Comparison of ENCODE assay signal across 9 cellular contexts in the genomic region with DNA sequence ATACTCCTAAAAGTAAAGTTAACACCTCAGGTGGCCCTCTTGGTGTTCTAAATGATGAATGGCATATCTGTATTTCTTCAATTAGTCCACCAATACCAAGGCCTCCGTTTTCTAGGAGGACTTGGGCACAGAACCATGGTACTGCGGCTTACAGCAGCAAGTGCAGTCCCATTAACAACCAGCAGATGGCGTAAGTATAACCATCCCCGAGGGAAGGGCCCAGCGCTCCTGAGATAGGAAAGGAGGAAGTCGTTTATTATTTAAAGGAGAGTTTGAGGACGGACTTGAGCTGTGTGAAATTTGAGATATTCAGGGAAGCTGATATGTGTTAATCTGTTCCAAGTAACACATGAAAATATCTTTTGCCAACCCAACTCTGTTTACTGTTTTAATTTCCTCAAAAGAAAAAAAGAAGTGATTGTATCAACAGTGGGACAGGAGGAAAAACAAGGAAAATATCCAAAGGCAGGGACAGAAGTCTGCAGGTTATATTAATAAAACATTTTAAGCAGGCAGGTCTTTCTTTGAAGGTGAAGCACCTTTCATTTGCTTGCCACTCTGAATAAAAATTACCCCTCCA. TPM values are rescaled to one million over a fixed set of nuclear protein-coding genes. Genes with fewer than 3 reads are reported as not detected.
DNase-seq lines count a peak whose midpoint lies in the region; ATAC-seq and TF ChIP-seq lines count a peak whose summit lies in the region.
"Had no signal": no experiment of that assay in that cellular context is flagged by ENCODE, and none has a peak within 500 bp of the region (broad histone marks: within the 10 kb centered on the region; RNA-seq: fewer than 3 reads in every experiment).

No MANE protein-coding gene starts in this region.

- no peak for TF ChIP-seq EP300 in esophagus muscularis mucosa (IDR thresholded peaks at IDR 0.05)

- no peaks in the 10 kb centered on the region for H3K4me1 ChIP-seq in NT2/D1 (ENCODE audit: insufficient read depth, insufficient read length)
- H3K4me1 ChIP-seq in esophagus muscularis mucosa: no peaks in the 10 kb centered on the region

- DNase-seq in EL (peak; percentile 78), HT1080 (ENCODE audit: low read depth) (peak; percentile 74), NT2/D1 (ENCODE audit: low read depth, low spot score) (peak; percentile 88), esophagus muscularis mucosa (ENCODE audit: extremely low spot score) (peak; percentile 93), naive B cell (peak; percentile 14)
- DNase-seq in activated CD8-positive, alpha-beta memory T cell treated with anti-CD3 and anti-CD28 coated beads, Interleukin-2, amount 50 U/mL, for 48 hours: peak; percentile 84
- peak; percentile 50 to 60 for DNase-seq in stimulated activated naive CD8-positive, alpha-beta T cell treated with anti-CD3 and anti-CD28 coated beads, Interleukin-15, amount 100 ng/mL, for 72 hours

- H3K4me3 ChIP-seq in NT2/D1 (ENCODE audit: insufficient read length, low read depth): no peak overlapping the region
- H3K4me3 ChIP-seq in esophagus muscularis mucosa: no peak overlapping the region

- ATAC-seq in naive B cell (ENCODE audit: low read depth in 2 of 2) (peak in 1 of 2 donors; percentile 43), HG03342 (IDR thresholded peaks at IDR 0.05; ENCODE audit: unreplicated experiment) (no peak)
- peak; percentile 49 for ATAC-seq in stimulated activated naive CD8-positive, alpha-beta T cell treated with anti-CD3 and anti-CD28 coated beads, Interleukin-15, amount 100 ng/mL, for 72 hours

- no peak overlapping the region for H3K27ac Mint-ChIP-seq in naive B cell
- H3K27ac Mint-ChIP-seq in stimulated activated naive CD8-positive, alpha-beta T cell treated with anti-CD3 and anti-CD28 coated beads, Interleukin-15, amount 100 ng/mL, for 72 hours: peak overlapping the region in 1 of 2 donors; percentile 93

- peaks cover 7 to 40% (median 22%) of the 10 kb centered on the region in 7 donors for H3K9me3 Mint-ChIP-seq in naive B cell
- peaks cover 7 to 15% of the 10 kb centered on the region in 2 donors for H3K9me3 Mint-ChIP-seq in stimulated activated naive CD8-positive, alpha-beta T cell treated with anti-CD3 and anti-CD28 coated beads, Interleukin-15, amount 100 ng/mL, for 72 hours

- H3K27me3 Mint-ChIP-seq in naive B cell: peaks cover 0 to 8% (median 6%) of the 10 kb centered on the region in 3 donors
- no peaks in the 10 kb centered on the region for H3K27me3 Mint-ChIP-seq in stimulated activated naive CD8-positive, alpha-beta T cell treated with anti-CD3 and anti-CD28 coated beads, Interleukin-15, amount 100 ng/mL, for 72 hours

- TF ChIP-seq CTCF in esophagus muscularis mucosa (IDR thresholded peaks at IDR 0.05): peak; percentile 89 to 96 (median 89)

- intact Hi-C loops in esophagus muscularis mucosa (cut with DNase I): no loop called here

- H3K9me3 ChIP-seq in NT2/D1 (ENCODE audit: insufficient read depth, low read length) (peaks cover 40% of the 10 kb centered on the region), esophagus muscularis mucosa (peaks cover 0 to 17% (median 6%) of the 10 kb centered on the region in 4 donors)

- no peak overlapping the region for H3K9ac ChIP-seq in NT2/D1 (ENCODE audit: insufficient read length, low read depth)

- H3K27me3 ChIP-seq in NT2/D1 (ENCODE audit: insufficient read depth, insufficient read length): no peaks in the 10 kb centered on the region
- H3K27me3 ChIP-seq in esophagus muscularis mucosa: no peaks in the 10 kb centered on the region

- TF ChIP-seq POLR2A in esophagus muscularis mucosa (IDR thresholded peaks at IDR 0.05; ENCODE audit: low read depth): no peak

- 4% methylated on average over 7 of the region's 7 CpGs for WGBS in esophagus muscularis mucosa

- H3K4me1 Mint-ChIP-seq in naive B cell: peaks cover 0 to 4% (median 0%) of the 10 kb centered on the region in 3 donors
- peaks cover 6% of the 10 kb centered on the region for H3K4me1 Mint-ChIP-seq in stimulated activated naive CD8-positive, alpha-beta T cell treated with anti-CD3 and anti-CD28 coated beads, Interleukin-15, amount 100 ng/mL, for 72 hours
- H3K4me1 Mint-ChIP-seq: central memory CD8-positive, alpha-beta T cell had no signal

- no peaks in the 10 kb centered on the region for H3K36me3 ChIP-seq in NT2/D1 (ENCODE audit: insufficient read depth, insufficient read length, low read length)
- no peaks in the 10 kb centered on the region for H3K36me3 ChIP-seq in esophagus muscularis mucosa

- no peak overlapping the region for H3K4me3 Mint-ChIP-seq in naive B cell
- no peak overlapping the region for H3K4me3 Mint-ChIP-seq in stimulated activated naive CD8-positive, alpha-beta T cell treated with anti-CD3 and anti-CD28 coated beads, Interleukin-15, amount 100 ng/mL, for 72 hours
- H3K4me3 Mint-ChIP-seq: central memory CD8-positive, alpha-beta T cell had no signal

- no peak overlapping the region for H3K27ac ChIP-seq in esophagus muscularis mucosa (replicated peaks in 1 of 4)

- H3K36me3 Mint-ChIP-seq in naive B cell: peaks cover 0 to 14% of the 10 kb centered on the region in 2 donors

RNA-seq across cellular contexts. Expression of a gene that starts 37.7 kb away (rescaled TPM):
- 5.9 and 7.8 TPM in 2 replicates for total RNA-seq in HT1080 (2014; rRNA removed; shearing (Covaris generic))
- 0.83 and 1.6 TPM in 2 replicates for polyA plus RNA-seq in HT1080 (2015; cell fraction: cytosol; rRNA removed)
- 3.2 and 3.8 TPM in 2 replicates for polyA plus RNA-seq in HT1080 (2015; cell fraction: nucleus; rRNA removed)
- 1 to 10 TPM in 2 of 4 donors, not detected in 2; 1.2 to 1.6 TPM for total RNA-seq in esophagus muscularis mucosa
- polyA plus RNA-seq in naive B cell (ENCODE audit: low read depth in 6 of 6): under 1 TPM in 1 of 6 donors, not detected in 5; 0.16 TPM

Comparison
In these comparisons a context has a peak if more than half of its experiments do, and no peak if none do; other contexts are left out.
1. DNase-seq: peak in every context shown above with its lines; median percentile 93 in esophagus muscularis mucosa; 88 in NT2/D1; 84 in activated CD8-positive, alpha-beta memory T cell treated with anti-CD3 and anti-CD28 coated beads, Interleukin-2, amount 50 U/mL, for 48 hours; 78 in EL; 74 in HT1080; 55 in stimulated activated naive CD8-positive, alpha-beta T cell treated with anti-CD3 and anti-CD28 coated beads, Interleukin-15, amount 100 ng/mL, for 72 hours; 14 in naive B cell.